16 cellular contexts compared by ENCODE assay signal in the genomic region with DNA sequence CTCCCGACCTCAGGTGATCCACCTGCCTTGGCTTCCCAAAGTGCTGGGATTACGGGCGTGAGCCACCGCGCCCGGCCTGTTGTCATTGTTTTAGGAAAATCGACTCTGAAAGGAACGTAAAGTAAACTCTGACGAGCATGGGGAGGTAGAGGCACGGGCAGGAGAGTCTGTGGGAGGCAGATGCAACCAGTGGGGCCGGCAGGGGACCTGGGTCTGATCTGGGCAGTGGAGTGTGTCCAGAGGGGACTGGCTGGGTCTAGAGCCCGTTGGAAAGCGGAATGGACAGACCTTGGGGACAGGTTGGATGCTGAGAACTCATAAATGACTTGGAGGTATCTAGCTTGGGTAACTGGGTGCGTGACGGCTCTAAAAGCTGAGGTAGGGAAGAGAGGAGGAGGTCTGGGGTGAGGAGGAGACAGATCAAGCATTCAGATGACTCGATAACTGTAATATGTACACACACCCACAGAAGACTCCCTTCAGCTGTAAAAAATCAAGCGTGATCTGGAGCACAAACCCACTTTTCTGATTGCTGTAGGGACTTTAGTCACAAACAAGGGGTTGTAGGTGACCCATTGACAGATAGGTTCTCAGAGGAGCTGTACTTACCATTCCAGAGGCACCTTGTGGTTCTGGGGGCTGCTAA. TPM values are rescaled to one million over a fixed set of nuclear protein-coding genes. Genes with fewer than 3 reads are reported as not detected.
A peak's percentile ranks its signal among the peaks of the same experiment; 100 is the strongest.
DNase-seq lines count a peak whose midpoint lies in the region; ATAC-seq and TF ChIP-seq lines count a peak whose summit lies in the region.
"Had no signal": no experiment of that assay in that cellular context is flagged by ENCODE, and none has a peak within 500 bp of the region (broad histone marks: within the 10 kb centered on the region; RNA-seq: fewer than 3 reads in every experiment).

No MANE protein-coding gene starts in this region.

- ATAC-seq in naive B cell (ENCODE audit: low read depth in 2 of 2) = no peak

- H3K27ac Mint-ChIP-seq in activated naive CD4-positive, alpha-beta T cell treated with anti-CD3 and anti-CD28 coated beads, Interleukin-2, amount 50 U/mL, for 24 hours = peak overlapping the region; percentile 70
- H3K27ac Mint-ChIP-seq in chondrocyte (ENCODE audit: unreplicated experiment) = peak overlapping the region; percentile 11
- peak overlapping the region in 4 of 6 donors; percentile 19 to 69 (median 57) for H3K27ac Mint-ChIP-seq in naive B cell
- H3K27ac Mint-ChIP-seq: activated naive CD8-positive, alpha-beta T cell treated with anti-CD3 and anti-CD28 coated beads for 36 hours had no signal

- H3K36me3 ChIP-seq in tibial artery = peaks cover 0 to 37% (median 29%) of the 10 kb centered on the region in 3 donors

- H3K4me1 Mint-ChIP-seq in activated naive CD4-positive, alpha-beta T cell treated with anti-CD3 and anti-CD28 coated beads, Interleukin-2, amount 50 U/mL, for 24 hours = peaks cover 34% of the 10 kb centered on the region
- H3K4me1 Mint-ChIP-seq in chondrocyte (ENCODE audit: low read depth) (peaks cover 34% of the 10 kb centered on the region), naive B cell (peaks cover 42 to 47% (median 44%) of the 10 kb centered on the region in 3 donors)

- peaks cover 0 to 76% (median 52%) of the 10 kb centered on the region in 4 donors for H3K4me1 ChIP-seq in tibial artery

- H3K27me3 Mint-ChIP-seq in activated naive CD4-positive, alpha-beta T cell treated with anti-CD3 and anti-CD28 coated beads, Interleukin-2, amount 50 U/mL, for 24 hours = no peaks in the 10 kb centered on the region
- H3K27me3 Mint-ChIP-seq in chondrocyte (ENCODE audit: low read depth) = no peaks in the 10 kb centered on the region
- H3K27me3 Mint-ChIP-seq in naive B cell = no peaks in the 10 kb centered on the region
- H3K27me3 Mint-ChIP-seq: activated naive CD8-positive, alpha-beta T cell treated with anti-CD3 and anti-CD28 coated beads for 36 hours had no signal

- H3K27ac ChIP-seq in tibial artery = peak overlapping the region; percentile 0 to 92

- no peak overlapping the region for H3K4me3 ChIP-seq in tibial artery
- H3K4me3 ChIP-seq: thyroid gland had no signal

- TF ChIP-seq CTCF in chondrocyte (IDR thresholded peaks at IDR 0.05) (no peak), tibial artery (IDR thresholded peaks at IDR 0.05) (no peak)

- no peak overlapping the region for H3K4me3 Mint-ChIP-seq in activated naive CD4-positive, alpha-beta T cell treated with anti-CD3 and anti-CD28 coated beads, Interleukin-2, amount 50 U/mL, for 24 hours
- H3K4me3 Mint-ChIP-seq in chondrocyte (ENCODE audit: unreplicated experiment) = no peak overlapping the region
- H3K4me3 Mint-ChIP-seq in naive B cell = no peak overlapping the region
- H3K4me3 Mint-ChIP-seq: activated naive CD8-positive, alpha-beta T cell treated with anti-CD3 and anti-CD28 coated beads for 36 hours had no signal

- no peaks in the 10 kb centered on the region for H3K9me3 ChIP-seq in tibial artery
- H3K9me3 ChIP-seq: thyroid gland had no signal

- no peaks in the 10 kb centered on the region for H3K9me3 Mint-ChIP-seq in activated naive CD4-positive, alpha-beta T cell treated with anti-CD3 and anti-CD28 coated beads, Interleukin-2, amount 50 U/mL, for 24 hours
- H3K9me3 Mint-ChIP-seq in chondrocyte (ENCODE audit: low read depth) (no peaks in the 10 kb centered on the region), naive B cell (no peaks in the 10 kb centered on the region)
- H3K9me3 Mint-ChIP-seq: activated naive CD8-positive, alpha-beta T cell treated with anti-CD3 and anti-CD28 coated beads for 36 hours had no signal

- no peak for DNase-seq in activated naive CD4-positive, alpha-beta T cell treated with anti-CD3 and anti-CD28 coated beads, Interleukin-2, amount 50 U/mL, for 16 hours
- DNase-seq in chondrocyte (ENCODE audit: low spot score) = peak; percentile 72
- no peak for DNase-seq in naive B cell
- no peak for DNase-seq in tibial artery
- DNase-seq in NCI-H1694 (lab: John Stamatoyannopoulos, UW) = no peak
- no peak for DNase-seq in dermis blood vessel endothelial cell
- no peak for DNase-seq in OCI-M1 (lab: John Stamatoyannopoulos, UW)
- DNase-seq: activated naive CD8-positive, alpha-beta T cell treated with anti-CD3 and anti-CD28 coated beads for 36 hours; NCI-H1048; small intestine; thyroid gland had no signal

- no peaks in the 10 kb centered on the region for H3K27me3 ChIP-seq in tibial artery
- H3K27me3 ChIP-seq: thyroid gland had no signal

- H3K36me3 Mint-ChIP-seq in activated naive CD4-positive, alpha-beta T cell treated with anti-CD3 and anti-CD28 coated beads, Interleukin-2, amount 50 U/mL, for 24 hours = peaks cover 4% of the 10 kb centered on the region
- H3K36me3 Mint-ChIP-seq in chondrocyte (ENCODE audit: low read depth) = peaks cover 9% of the 10 kb centered on the region
- H3K36me3 Mint-ChIP-seq in naive B cell = peaks cover 0 to 11% of the 10 kb centered on the region in 2 donors

- intact Hi-C loops in tibial artery (cut with DNase I; ENCODE audit: low total_unique reads) = no loop called here

RNA-seq across cellular contexts. Expression of a gene that starts 22.4 kb away (rescaled TPM):
- total RNA-seq in chondrocyte (30.9 to 34.1 TPM (median 32.5 TPM) in 3 replicates), dermis blood vessel endothelial cell (7.8 and 14.4 TPM in 2 replicates)
- 10 to 100 TPM; 19.4 to 39.0 (median 25.7) TPM for polyA plus RNA-seq in naive B cell (ENCODE audit: low read depth in 6 of 6)

RNA-seq across cellular contexts. Expression of a gene that starts 34.1 kb away (rescaled TPM):
- total RNA-seq in chondrocyte = 16.0 to 25.7 TPM (median 25.1 TPM) in 3 replicates
- 1 to 10 TPM in 5 of 6 donors, not detected in 1; 1.2 to 2.3 (median 1.7) TPM for polyA plus RNA-seq in naive B cell (ENCODE audit: low read depth in 6 of 6)
- 1.5 and 4.1 TPM in 2 replicates for total RNA-seq in dermis blood vessel endothelial cell

RNA-seq across cellular contexts. Expression of a gene that starts 50.2 kb away (rescaled TPM):
- total RNA-seq in chondrocyte (not detected in 3 replicates), dermis blood vessel endothelial cell (not detected in 2 replicates)
- polyA plus RNA-seq in naive B cell (ENCODE audit: low read depth in 6 of 6) = not detected
- total RNA-seq: activated naive CD8-positive, alpha-beta T cell treated with anti-CD3 and anti-CD28 coated beads for 36 hours; frontal cortex; NCI-H460; RPMI7951; thyroid gland had no signal
- polyA plus RNA-seq: keratinocyte, small intestine had no signal

Comparison
In these comparisons a context has a peak if more than half of its experiments do, and no peak if none do; other contexts are left out.
1. H3K27ac Mint-ChIP-seq: peak in every context shown above with its lines; median percentile 70 in activated naive CD4-positive, alpha-beta T cell treated with anti-CD3 and anti-CD28 coated beads, Interleukin-2, amount 50 U/mL, for 24 hours; 57 in naive B cell; 11 in chondrocyte.